In genomic region chr1:25765152-25765909, GRCh38 we compare ENCODE assay signal across 15 cellular contexts. TPM values are rescaled to one million over a fixed set of nuclear protein-coding genes. Genes with fewer than 3 reads are reported as not detected.
DNase-seq lines count a peak whose midpoint lies in the region; ATAC-seq and TF ChIP-seq lines count a peak whose summit lies in the region.
"Had no signal": no experiment of that assay in that cellular context is flagged by ENCODE, and none has a peak within 500 bp of the region (broad histone marks: within the 10 kb centered on the region; RNA-seq: fewer than 3 reads in every experiment).

No MANE protein-coding gene starts in this region.

- no peaks in the 10 kb centered on the region for H4K20me1 ChIP-seq in KMS-11 (ENCODE audit: insufficient read depth)

- H3K4me3 ChIP-seq in KMS-11 (IDR thresholded peaks at IDR 0.05; ENCODE audit: insufficient read depth, low read depth, low read length): no peak overlapping the region
- no peak overlapping the region for H3K4me3 ChIP-seq in endodermal cell (ENCODE audit: low read length)
- no peak overlapping the region for H3K4me3 ChIP-seq in MG63
- H3K4me3 ChIP-seq: stomach had no signal

- peak overlapping the region; percentile 35 for H3K27ac Mint-ChIP-seq in endodermal cell
- H3K27ac Mint-ChIP-seq: activated naive CD8-positive, alpha-beta T cell treated with anti-CD3 and anti-CD28 coated beads, Interleukin-2, amount 10 ng/mL, durations not matched to agents 7 days and 5 days had no signal

- H3K4me2 ChIP-seq in KMS-11: peak overlapping the region; percentile 98

- H3K9ac ChIP-seq in KMS-11: peak overlapping the region; percentile 61
- H3K9ac ChIP-seq in endodermal cell (ENCODE audit: extremely low read depth, low read length, poor library complexity, severe bottlenecking): no peak overlapping the region

- H3K27ac ChIP-seq in KMS-11: peak overlapping the region; percentile 98
- no peak overlapping the region for H3K27ac ChIP-seq in endodermal cell (ENCODE audit: low read depth, low read length)

- no peaks in the 10 kb centered on the region for H3K36me3 ChIP-seq in KMS-11 (ENCODE audit: insufficient read depth)
- no peaks in the 10 kb centered on the region for H3K36me3 ChIP-seq in endodermal cell (ENCODE audit: control insufficient read depth, insufficient read depth, low read length)
- H3K36me3 ChIP-seq in MG63: no peaks in the 10 kb centered on the region

- DNase-seq in CMK (ENCODE audit: low read depth) (peak; percentile 36), endodermal cell (no peak), renal cortical epithelial cell (ENCODE audit: low read depth) (peak; percentile 27), pons (ENCODE audit: low spot score) (no peak), MG63 (no peak)
- DNase-seq: activated naive CD8-positive, alpha-beta T cell treated with anti-CD3 and anti-CD28 coated beads, Interleukin-2, amount 10 ng/mL, durations not matched to agents 7 days and 5 days; central memory CD4-positive, alpha-beta T cell; immature natural killer cell; Karpas-422; mesendoderm; small intestine; stomach had no signal

- H3K4me1 Mint-ChIP-seq in endodermal cell: peaks cover 13% of the 10 kb centered on the region

- H3K27me3 ChIP-seq in KMS-11 (ENCODE audit: insufficient read depth, low read depth): no peaks in the 10 kb centered on the region
- no peaks in the 10 kb centered on the region for H3K27me3 ChIP-seq in endodermal cell (ENCODE audit: control insufficient read depth, insufficient read depth, low read length, poor library complexity, severe bottlenecking)
- no peaks in the 10 kb centered on the region for H3K27me3 ChIP-seq in MG63
- H3K27me3 ChIP-seq: stomach had no signal

- no peaks in the 10 kb centered on the region for H3K36me3 Mint-ChIP-seq in endodermal cell (ENCODE audit: low read depth)

- peak overlapping the region; percentile 35; the same call in 1 of the 2 replicates for H2AFZ ChIP-seq in KMS-11 (ENCODE audit: low read depth)

- no peaks in the 10 kb centered on the region for H3K9me3 ChIP-seq in endodermal cell (ENCODE audit: control insufficient read depth, low read length)
- no peaks in the 10 kb centered on the region for H3K9me3 ChIP-seq in MG63
- H3K9me3 ChIP-seq: stomach had no signal

- no peak overlapping the region for H3K4me3 Mint-ChIP-seq in endodermal cell
- H3K4me3 Mint-ChIP-seq: activated naive CD8-positive, alpha-beta T cell treated with anti-CD3 and anti-CD28 coated beads, Interleukin-2, amount 10 ng/mL, durations not matched to agents 7 days and 5 days; immature natural killer cell had no signal

- peaks cover 59% of the 10 kb centered on the region for H3K4me1 ChIP-seq in KMS-11 (ENCODE audit: low read depth, poor library complexity, severe bottlenecking)
- H3K4me1 ChIP-seq in endodermal cell (ENCODE audit: control insufficient read depth, insufficient read depth, low read length): peaks cover 6% of the 10 kb centered on the region

- no peaks in the 10 kb centered on the region for H3K9me3 Mint-ChIP-seq in endodermal cell
- H3K9me3 Mint-ChIP-seq: activated naive CD8-positive, alpha-beta T cell treated with anti-CD3 and anti-CD28 coated beads, Interleukin-2, amount 10 ng/mL, durations not matched to agents 7 days and 5 days; immature natural killer cell had no signal

- no peak for TF ChIP-seq CTCF in KMS-11 (conservative IDR thresholded peaks at IDR 0.05; ENCODE audit: low read depth, low read length)
- TF ChIP-seq CTCF in endodermal cell (conservative IDR thresholded peaks at IDR 0.05): no peak

- H3K27me3 Mint-ChIP-seq in endodermal cell (ENCODE audit: insufficient read depth): no peaks in the 10 kb centered on the region

- no peak for ATAC-seq in GM18861 (IDR thresholded peaks at IDR 0.05; ENCODE audit: unreplicated experiment)
- ATAC-seq: SK-N-SH treated with all-trans-retinoic acid at 6 μM for 48 hours had no signal

- no peaks in the 10 kb centered on the region for H3K79me2 ChIP-seq in KMS-11 (ENCODE audit: insufficient read depth, low read depth)

- 90 to 91% methylated on average over 4 to 7 of the region's 7 CpGs for WGBS in endodermal cell (ENCODE audit: insufficient coverage in 1 of 2, insufficient read length in 1 of 2), 2 experiments

RNA-seq across cellular contexts. Expression of gene SELENON, which starts 34.7 kb away (rescaled TPM):
- total RNA-seq in endodermal cell: 10 to 100 TPM; 91.2 to 93.3 TPM
- polyA plus RNA-seq in endodermal cell (2013, experiment 1 of 2): 127 TPM
- polyA plus RNA-seq in endodermal cell (2013, experiment 2 of 2): 114 TPM
- 7.3 and 38.9 TPM in 2 replicates for total RNA-seq in renal cortical epithelial cell
- 12.9 and 18.8 TPM in 2 replicates for total RNA-seq in MG63 (2014; rRNA removed; shearing (Covaris generic); ENCODE audit: low replicate concordance)

RNA-seq across cellular contexts. Expression of gene MTFR1L, which starts 54.4 kb away (rescaled TPM):
- 10 to 100 TPM; 31.6 to 36.2 TPM for total RNA-seq in endodermal cell
- 55.7 TPM for polyA plus RNA-seq in endodermal cell (2013, experiment 1 of 2)
- 50.5 TPM for polyA plus RNA-seq in endodermal cell (2013, experiment 2 of 2)
- 20.1 and 40.1 TPM in 2 replicates for total RNA-seq in renal cortical epithelial cell
- 18.2 and 24.3 TPM in 2 replicates for total RNA-seq in MG63 (2014; rRNA removed; shearing (Covaris generic); ENCODE audit: low replicate concordance)

Comparison
In these comparisons a context has a peak if more than half of its experiments do, and no peak if none do; other contexts are left out.
1. DNase-seq: peak in CMK (single experiment) and renal cortical epithelial cell (single experiment); none in endodermal cell (single experiment), pons (single experiment) and MG63 (single experiment).